In the genomic region with DNA sequence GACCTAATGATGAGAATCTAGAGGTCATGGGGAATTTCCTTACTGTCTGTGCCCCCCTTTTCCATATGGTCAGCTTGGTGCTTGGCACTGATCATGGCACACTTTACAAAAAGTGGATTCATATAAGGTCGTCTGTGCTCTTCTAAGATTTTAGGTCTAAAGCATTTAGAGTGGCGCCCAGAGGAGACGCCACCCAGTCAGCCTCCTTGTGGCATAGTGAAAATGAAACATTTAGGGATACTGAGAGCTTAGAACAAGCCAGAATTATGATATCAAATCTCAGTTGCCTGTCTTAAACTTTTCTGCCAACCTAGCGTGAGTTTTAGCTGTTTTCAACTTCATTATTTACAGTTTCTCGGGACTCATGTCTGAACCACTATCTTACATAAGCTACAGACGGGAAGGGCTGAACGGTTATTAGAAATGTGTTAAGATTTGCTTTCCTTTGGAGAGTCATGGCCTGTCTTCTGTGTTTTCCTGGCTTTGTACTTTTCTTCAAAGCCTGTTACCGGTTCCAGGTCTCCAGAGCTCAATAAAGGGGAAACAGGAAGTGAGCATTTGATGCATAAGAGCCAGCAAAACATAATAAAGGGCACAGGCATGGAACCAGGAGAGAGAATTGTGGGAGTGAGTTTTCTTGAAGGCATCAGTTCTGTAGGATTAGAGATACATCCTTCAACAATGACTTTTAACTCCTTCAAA, we compare ENCODE assay signal across 8 cellular contexts. TPM values are rescaled to one million over a fixed set of nuclear protein-coding genes. Genes with fewer than 3 reads are reported as not detected.
A peak's percentile ranks its signal among the peaks of the same experiment; 100 is the strongest.
DNase-seq lines count a peak whose midpoint lies in the region; ATAC-seq, FAIRE-seq and TF ChIP-seq lines count a peak whose summit lies in the region.

No MANE protein-coding gene starts in this region.

- no peak overlapping the region for H2AFZ ChIP-seq in PC-3 (ENCODE audit: low read length)

- H3K27me3 Mint-ChIP-seq in glutamatergic neuron (ENCODE audit: unreplicated experiment): no peaks in the 10 kb centered on the region

- H3K4me1 ChIP-seq in PC-3 (ENCODE audit: insufficient read depth, low read length) (peaks cover 24% of the 10 kb centered on the region), tibial nerve (peaks cover 0 to 48% (median 19%) of the 10 kb centered on the region in 4 donors)

- peak in 1 of 2 donors; percentile 43 for TF ChIP-seq EP300 in tibial nerve (IDR thresholded peaks at IDR 0.05)

- ATAC-seq in GM21423 (IDR thresholded peaks at IDR 0.05; ENCODE audit: unreplicated experiment): peak; percentile 21
- no peak for ATAC-seq in PC-3

- H3K4me3 ChIP-seq in AG10803 (ENCODE audit: low read length) (peak overlapping the region; percentile 25; the same call in 1 of the 2 replicates), PC-3 (ENCODE audit: low read length) (peak overlapping the region; percentile 29; the same call in 1 of the 2 replicates), tibial nerve (peak overlapping the region in 1 of 4 donors; percentile 9)

- peak overlapping the region; percentile 51 for H3K4me2 ChIP-seq in PC-3 (ENCODE audit: low read length)

- H3K36me3 Mint-ChIP-seq in glutamatergic neuron (ENCODE audit: unreplicated experiment): no peaks in the 10 kb centered on the region

- peaks cover 18% of the 10 kb centered on the region for H3K4me1 Mint-ChIP-seq in glutamatergic neuron (ENCODE audit: low read depth, unreplicated experiment)

- 53 to 56% methylated on average over 8 of the region's 8 CpGs for WGBS in tibial nerve, 2 donors

- peaks cover 14% of the 10 kb centered on the region for H4K20me1 ChIP-seq in PC-3 (ENCODE audit: low read length)

- H3K27me3 ChIP-seq in PC-3 (ENCODE audit: low read length) (no peaks in the 10 kb centered on the region), tibial nerve (no peaks in the 10 kb centered on the region)

- peak overlapping the region; percentile 59 for H3K27ac Mint-ChIP-seq in glutamatergic neuron (ENCODE audit: unreplicated experiment)

- H3F3A ChIP-seq in PC-3 (ENCODE audit: low read length, unreplicated experiment): no peaks in the 10 kb centered on the region

- intact Hi-C loops in PC-3 (cut with micrococcal nuclease): loop anchor here (5.0 kb wide), 1 partner anchor 55 kb away; no protein-coding TSS in a partner anchor

- BruUV-seq in PC-3 (replicated peaks; lab: Mats Ljungman, UMichigan): no TSS peak

- CTCF ChIA-PET in PC-3 (lab: Charles Lee): no interaction called here

- H3K27ac ChIP-seq in PC-3 (ENCODE audit: low read length): peak overlapping the region; percentile 76
- peak overlapping the region; percentile 46 to 95 (median 77) for H3K27ac ChIP-seq in tibial nerve

- no peaks in the 10 kb centered on the region for H3K9me3 Mint-ChIP-seq in glutamatergic neuron (ENCODE audit: unreplicated experiment)

- H3K79me2 ChIP-seq in PC-3 (ENCODE audit: low read length): peaks cover 96% of the 10 kb centered on the region

- H3K9me3 ChIP-seq in PC-3 (ENCODE audit: low read length) (no peaks in the 10 kb centered on the region), tibial nerve (no peaks in the 10 kb centered on the region)

- no peaks in the 10 kb centered on the region for H3K9me2 ChIP-seq in PC-3 (replicated peaks; ENCODE audit: low read length)

- TF ChIP-seq CTCF in AG10803 (conservative IDR thresholded peaks at IDR 0.05; ENCODE audit: low read length) (no peak), PC-3 (conservative IDR thresholded peaks at IDR 0.05; ENCODE audit: low read depth, low read length) (no peak), glutamatergic neuron (IDR thresholded peaks at IDR 0.05; ENCODE audit: partially characterized antibody, unreplicated experiment) (no peak), tibial nerve (IDR thresholded peaks at IDR 0.05) (no peak)

- no peak for DNase-seq in AG10803 (ENCODE audit: low read depth)
- DNase-seq in PC-3: no peak
- no peak for DNase-seq in glutamatergic neuron
- DNase-seq in tibial nerve (ENCODE audit: low spot score in 2 of 2): no peak
- DNase-seq in H54 (ENCODE audit: insufficient read length, low spot score): no peak
- no peak for DNase-seq in COR-L47 (lab: John Stamatoyannopoulos, UW)
- no peak for DNase-seq in stimulated activated CD4-positive, alpha-beta T cell treated with anti-CD3 and anti-CD28 coated beads, Interleukin-4, amount 100 ng/mL, for 4 hours

- FAIRE-seq in H54 (lab: Jason Lieb, UNC): no peak

- TF ChIP-seq POLR2A in tibial nerve (IDR thresholded peaks at IDR 0.05) (no peak), H54 (IDR thresholded peaks at IDR 0.05; ENCODE audit: low read depth, low read length) (no peak)

- no peak overlapping the region for H3K9ac ChIP-seq in PC-3 (ENCODE audit: low read length)

- H3K36me3 ChIP-seq in PC-3 (ENCODE audit: low read depth, low read length) (no peaks in the 10 kb centered on the region), tibial nerve (no peaks in the 10 kb centered on the region)

- no peak overlapping the region for H3K4me3 Mint-ChIP-seq in glutamatergic neuron (ENCODE audit: unreplicated experiment)

- POLR2A ChIA-PET in PC-3 (lab: Charles Lee; ENCODE audit: unreplicated experiment): interaction anchor here (0.6 kb wide), 1 partner anchor 32 kb away, joined by 10 read pairs; no protein-coding TSS in a partner anchor

RNA-seq across cellular contexts. Expression of gene ZNRF1, which starts 13.7 kb away (rescaled TPM):
- total RNA-seq in PC-3 (2014; rRNA removed) (60.4 and 83.6 TPM in 2 replicates), glutamatergic neuron (ENCODE audit: unreplicated experiment) (55.3 TPM), tibial nerve (10 to 100 TPM; 10.3 to 31.4 (median 14.7) TPM)

RNA-seq across cellular contexts. Expression of gene WDR59, which starts 27.6 kb away (rescaled TPM):
- total RNA-seq in PC-3 (2014; rRNA removed) (7.1 and 11.8 TPM in 2 replicates), glutamatergic neuron (ENCODE audit: unreplicated experiment) (65.9 TPM), tibial nerve (10 to 100 TPM; 29.2 to 61.4 (median 45.6) TPM)
